1 cellular context compared by ENCODE assay signal in genomic region chr21:25636727-25637126, GRCh38.
TF ChIP-seq lines count a peak whose summit lies in the region.

No MANE protein-coding gene starts in this region.

TF ChIP-seq in K562, 482 proteins besides CTCF, POLR2A, EP300 and RAD21:
- TF ChIP-seq ESRRA (IDR thresholded peaks at IDR 0.05; ENCODE audit: borderline replicate concordance, low read depth) (no peak), CBFA2T3 (IDR thresholded peaks at IDR 0.05) (0 out of 2 replicates have a peak, but pooled peaks have one; percentile 10), KLF10 (CRISPR knock-in tag; IDR thresholded peaks at IDR 0.05) (no peak)
